ENCODE assay signal across 16 cellular contexts in genomic region chr2:105518897-105519296, GRCh38.
DNase-seq lines count a peak whose midpoint lies in the region; ATAC-seq, FAIRE-seq and TF ChIP-seq lines count a peak whose summit lies in the region.
"Had no signal": no experiment of that assay in that cellular context is flagged by ENCODE, and none has a peak within 500 bp of the region (broad histone marks: within the 10 kb centered on the region; RNA-seq: fewer than 3 reads in every experiment).

No MANE protein-coding gene starts in this region.

- no peaks in the 10 kb centered on the region for H3K4me1 Mint-ChIP-seq in WTC11

- POLR2A ChIA-PET in WTC11 (lab: Charles Lee): interaction anchor here (1.2 kb wide), 1 partner anchor 135 kb away, joined by 3 read pairs; no protein-coding TSS in a partner anchor

- H3K36me3 Mint-ChIP-seq in WTC11: no peaks in the 10 kb centered on the region
- H3K36me3 Mint-ChIP-seq: activated CD4-positive, alpha-beta memory T cell treated with anti-CD3 and anti-CD28 coated beads for 36 hours had no signal

- FAIRE-seq in GM12892 (lab: Jason Lieb, UNC): no peak

- H3K27ac ChIP-seq in mesenchymal stem cell (ENCODE audit: low read length, poor library complexity, severe bottlenecking): no peak overlapping the region
- H3K27ac ChIP-seq: colonic mucosa, upper lobe of left lung had no signal

- peaks cover 0 to 23% of the 10 kb centered on the region in 2 experiments for H3K27me3 ChIP-seq in mesenchymal stem cell (ENCODE audit: control insufficient read depth in 1 of 2, insufficient read depth in 1 of 2, low read length in 2 of 2)
- H3K27me3 ChIP-seq: colonic mucosa, upper lobe of left lung had no signal

- peak overlapping the region; percentile 4 for H4K8ac ChIP-seq in mesenchymal stem cell (ENCODE audit: low read length)

- DNase-seq in AG09319 (ENCODE audit: extremely low read depth, low read depth): no peak
- DNase-seq in HT-29 (ENCODE audit: low spot score): peak; percentile 51
- DNase-seq in WTC11 (ENCODE audit: low spot score): no peak
- DNase-seq in mesenchymal stem cell: peak; percentile 37
- no peak for DNase-seq in activated CD4-positive, alpha-beta T cell treated with anti-CD3 and anti-CD28 coated beads, Interleukin-2, amount 50 U/mL, for 1 hour
- no peak for DNase-seq in GM12892 (ENCODE audit: insufficient read length)
- DNase-seq in NCI-H146 treated with DMSO at 0.1 percent for 48 hours (lab: John Stamatoyannopoulos, UW; ENCODE audit: unreplicated experiment): no peak
- DNase-seq: activated CD4-positive, alpha-beta memory T cell treated with anti-CD3 and anti-CD28 coated beads for 36 hours; amniotic stem cell; colonic mucosa; DND-41; NCI-H1417 treated with DMSO at 0.1 percent for 48 hours; NCI-H524 treated with DMSO at 0.1 percent for 48 hours; stimulated activated CD8-positive, alpha-beta memory T cell treated with anti-CD3 and anti-CD28 coated beads, Interleukin-4, amount 100 ng/mL, for 48 hours had no signal

- TF ChIP-seq CTCF in AG09319 (IDR thresholded peaks at IDR 0.05; ENCODE audit: low read depth, low read length) (peak; percentile 2; the same call in 1 of the 2 replicates), WTC11 (IDR thresholded peaks at IDR 0.05) (no peak)

- no peak overlapping the region for H3K4me3 Mint-ChIP-seq in WTC11
- H3K4me3 Mint-ChIP-seq: activated CD4-positive, alpha-beta memory T cell treated with anti-CD3 and anti-CD28 coated beads for 36 hours had no signal

- peak overlapping the region; percentile 67 for H4K91ac ChIP-seq in mesenchymal stem cell (ENCODE audit: low read length)

- H2BK120ac ChIP-seq in mesenchymal stem cell (ENCODE audit: low read depth, low read length): no peak overlapping the region

- no peaks in the 10 kb centered on the region for H3K27me3 Mint-ChIP-seq in WTC11 (ENCODE audit: low read depth)

- H3K18ac ChIP-seq in mesenchymal stem cell (ENCODE audit: low read depth in 1 of 2, low read length in 2 of 2): peak overlapping the region; percentile 54 to 87

- peak overlapping the region; percentile 23 for H2AK5ac ChIP-seq in mesenchymal stem cell (ENCODE audit: low read length, severe bottlenecking)

- WGBS in mesenchymal stem cell: 71% methylated on average over 6 of the region's 6 CpGs

- H3K4me3 ChIP-seq in mesenchymal stem cell (ENCODE audit: insufficient read depth in 1 of 2, low read depth in 1 of 2, low read length in 2 of 2): no peak overlapping the region
- H3K4me3 ChIP-seq: colonic mucosa, upper lobe of left lung had no signal

- no peak overlapping the region for H2BK15ac ChIP-seq in mesenchymal stem cell (ENCODE audit: low read depth, poor library complexity, severe bottlenecking)

- no peak overlapping the region for H3K4me2 ChIP-seq in mesenchymal stem cell (ENCODE audit: low read length, poor library complexity, severe bottlenecking)

- H3K9ac ChIP-seq in mesenchymal stem cell (ENCODE audit: low read length): no peak overlapping the region

- no peak overlapping the region for H2AFZ ChIP-seq in mesenchymal stem cell (ENCODE audit: low read depth, low read length)

- H3K14ac ChIP-seq in mesenchymal stem cell (ENCODE audit: low read length in 2 of 2): peak overlapping the region in 1 of 2 experiments; percentile 55

- TF ChIP-seq POLR2A in GM12892 (IDR thresholded peaks at IDR 0.05; ENCODE audit: low read depth, low read length): no peak

- peak overlapping the region; percentile 73 to 94 for H2BK12ac ChIP-seq in mesenchymal stem cell (ENCODE audit: low read length in 2 of 2)

- no peak overlapping the region for H2BK5ac ChIP-seq in mesenchymal stem cell (ENCODE audit: low read depth, low read length, poor library complexity, severe bottlenecking)

- H3K27ac Mint-ChIP-seq in WTC11: no peak overlapping the region
- H3K27ac Mint-ChIP-seq: activated CD4-positive, alpha-beta memory T cell treated with anti-CD3 and anti-CD28 coated beads for 36 hours; progenitor cell of endocrine pancreas had no signal

- no peaks in the 10 kb centered on the region for H3K9me3 Mint-ChIP-seq in WTC11
- H3K9me3 Mint-ChIP-seq: activated CD4-positive, alpha-beta memory T cell treated with anti-CD3 and anti-CD28 coated beads for 36 hours had no signal

- CTCF ChIA-PET in WTC11 (lab: Charles Lee): interaction anchor here (1.0 to 1.4 kb wide), 3 partner anchors 112 to 231 kb away, joined by 3 read pairs; no protein-coding TSS in a partner anchor

- H3K23ac ChIP-seq in mesenchymal stem cell (ENCODE audit: low read length in 2 of 2): no peak overlapping the region

- H3K4ac ChIP-seq in mesenchymal stem cell (ENCODE audit: low read depth in 1 of 2, low read length in 2 of 2): peak overlapping the region; percentile 67

- peaks cover 1% of the 10 kb centered on the region for H3K79me1 ChIP-seq in mesenchymal stem cell (replicated peaks; ENCODE audit: low read length, poor library complexity, severe bottlenecking)

- no peaks in the 10 kb centered on the region for H3K9me3 ChIP-seq in mesenchymal stem cell (ENCODE audit: control insufficient read depth, low read length)
- H3K9me3 ChIP-seq: colonic mucosa, upper lobe of left lung had no signal

- ATAC-seq in WTC11: peak; percentile 53

- peaks cover 17% of the 10 kb centered on the region for H3K4me1 ChIP-seq in mesenchymal stem cell (ENCODE audit: control insufficient read depth, insufficient read depth, low read depth, low read length)
- H3K4me1 ChIP-seq: colonic mucosa had no signal

- no peaks in the 10 kb centered on the region for H3K36me3 ChIP-seq in mesenchymal stem cell (ENCODE audit: control insufficient read depth in 1 of 2, insufficient read depth in 2 of 2, low read depth in 1 of 2, low read length in 2 of 2)
- H3K36me3 ChIP-seq: colonic mucosa, upper lobe of left lung had no signal

TF ChIP-seq in WTC11, 78 proteins besides CTCF, POLR2A, EP300 and RAD21 (continues in another document):
- no peak for TF ChIP-seq JAZF1 (CRISPR knock-in tag; IDR thresholded peaks at IDR 0.05)
- no peak for TF ChIP-seq TCF7 (CRISPR knock-in tag; IDR thresholded peaks at IDR 0.05; ENCODE audit: low read depth)
- TF ChIP-seq E2F5 (CRISPR knock-in tag; IDR thresholded peaks at IDR 0.05): no peak
- TF ChIP-seq KAT7 (CRISPR knock-in tag; IDR thresholded peaks at IDR 0.05; ENCODE audit: borderline replicate concordance): no peak
- no peak for TF ChIP-seq GTF2I (CRISPR knock-in tag; conservative IDR thresholded peaks at IDR 0.05)
- TF ChIP-seq ZNF317 (CRISPR knock-in tag; IDR thresholded peaks at IDR 0.05; ENCODE audit: borderline replicate concordance, low read depth): no peak
- TF ChIP-seq ZNF532 (CRISPR knock-in tag; IDR thresholded peaks at IDR 0.05; ENCODE audit: borderline replicate concordance): no peak
- TF ChIP-seq ATF2 (CRISPR knock-in tag; IDR thresholded peaks at IDR 0.05; ENCODE audit: borderline replicate concordance, low read depth): no peak
- no peak for TF ChIP-seq SOX15 (CRISPR knock-in tag; IDR thresholded peaks at IDR 0.05)

Comparison
In these comparisons a context has a peak if more than half of its experiments do, and no peak if none do; other contexts are left out.
1. DNase-seq: peak in HT-29 (single experiment) and mesenchymal stem cell (single experiment); none in AG09319 (single experiment), WTC11 (single experiment), activated CD4-positive, alpha-beta T cell treated with anti-CD3 and anti-CD28 coated beads, Interleukin-2, amount 50 U/mL, for 1 hour (single experiment), GM12892 (single experiment) and NCI-H146 treated with DMSO at 0.1 percent for 48 hours (single experiment).